In genomic region chr4:119025440-119025839, GRCh38 we compare ENCODE assay signal across 9 cellular contexts.
DNase-seq lines count a peak whose midpoint lies in the region; TF ChIP-seq lines count a peak whose summit lies in the region.
"Had no signal": no experiment of that assay in that cellular context is flagged by ENCODE, and none has a peak within 500 bp of the region (broad histone marks: within the 10 kb centered on the region; RNA-seq: fewer than 3 reads in every experiment).

No MANE protein-coding gene starts in this region.

- no peaks in the 10 kb centered on the region for H3K79me1 ChIP-seq in mesendoderm (ENCODE audit: low read length)

- intact Hi-C loops in vagina (cut with DNase I): no loop called here
- intact Hi-C loops in testis (cut with DNase I; ENCODE audit: low total_unique reads): no loop called here

- TF ChIP-seq POLR2A in vagina (IDR thresholded peaks at IDR 0.05): no peak
- TF ChIP-seq POLR2A in testis (IDR thresholded peaks at IDR 0.05): no peak

- no peak overlapping the region for H2BK120ac ChIP-seq in mesendoderm (ENCODE audit: low read depth, low read length)

- H3K4ac ChIP-seq in mesendoderm (ENCODE audit: low read depth, low read length): no peak overlapping the region

- H4K8ac ChIP-seq in mesendoderm (ENCODE audit: low read depth, low read length): no peak overlapping the region

- H3K27me3 ChIP-seq in mesendoderm (ENCODE audit: insufficient read depth, low read length, poor library complexity): no peaks in the 10 kb centered on the region
- H3K27me3 ChIP-seq in vagina: no peaks in the 10 kb centered on the region
- H3K27me3 ChIP-seq in testis: no peaks in the 10 kb centered on the region

- H2BK5ac ChIP-seq in mesendoderm (ENCODE audit: low read length): no peak overlapping the region

- H3K79me2 ChIP-seq in mesendoderm (ENCODE audit: control insufficient read depth, insufficient read depth, low read length): no peaks in the 10 kb centered on the region

- H3K27ac ChIP-seq in mesendoderm (ENCODE audit: low read depth, low read length) (no peak overlapping the region), vagina (peak overlapping the region; percentile 93), testis (peak overlapping the region in 1 of 2 donors; percentile 78)
- H3K27ac ChIP-seq: KMS-11 had no signal

- WGBS in mesendoderm (ENCODE audit: extremely low coverage, insufficient coverage, low lambda C conversion rate): no CpG with 5 or more reads among the region's 3 CpGs
- 53 to 61% methylated on average over 3 of the region's 3 CpGs for WGBS in testis, 2 donors

- no peak overlapping the region for H3K23ac ChIP-seq in mesendoderm (ENCODE audit: low read length)

- H3K4me3 ChIP-seq in cardiac fibroblast (replicated peaks in 1 of 2; ENCODE audit: low read depth in 2 of 2, low read length in 2 of 2) (peak overlapping the region in 1 of 2 donors; percentile 16), mesendoderm (ENCODE audit: low read length) (no peak overlapping the region), vagina (no peak overlapping the region), testis (no peak overlapping the region)

- H3K56ac ChIP-seq in mesendoderm (ENCODE audit: low read length): no peak overlapping the region

- no peak overlapping the region for H3K9ac ChIP-seq in mesendoderm (ENCODE audit: low read length)
- H3K9ac ChIP-seq: KMS-11 had no signal

- no peaks in the 10 kb centered on the region for H3K36me3 ChIP-seq in mesendoderm (ENCODE audit: control insufficient read depth, insufficient read depth, low read length)
- peaks cover 0 to 6% of the 10 kb centered on the region in 2 donors for H3K36me3 ChIP-seq in vagina
- H3K36me3 ChIP-seq in testis (ENCODE audit: low read depth, missing control alignments): no peaks in the 10 kb centered on the region

- no peaks in the 10 kb centered on the region for H3K4me1 ChIP-seq in mesendoderm (ENCODE audit: control insufficient read depth, low read depth, low read length)
- H3K4me1 ChIP-seq in vagina: peaks cover 36% of the 10 kb centered on the region
- no peaks in the 10 kb centered on the region for H3K4me1 ChIP-seq in testis

- TF ChIP-seq CTCF in cardiac fibroblast (IDR thresholded peaks at IDR 0.05; ENCODE audit: low read depth, low read length): no peak
- TF ChIP-seq CTCF in vagina (IDR thresholded peaks at IDR 0.05): no peak
- TF ChIP-seq CTCF in testis (IDR thresholded peaks at IDR 0.05): no peak

- H3K9me3 ChIP-seq in vagina (no peaks in the 10 kb centered on the region), testis (no peaks in the 10 kb centered on the region)

- no peak overlapping the region for H3K4me2 ChIP-seq in mesendoderm (ENCODE audit: low read length)
- H3K4me2 ChIP-seq: KMS-11 had no signal

- H2AK5ac ChIP-seq in mesendoderm (ENCODE audit: low read length): no peak overlapping the region

- H4K5ac ChIP-seq in mesendoderm (ENCODE audit: low read length): no peak overlapping the region

- DNase-seq in SKM-1 treated with dmso at 0.1 percent for 144 hours (lab: John Stamatoyannopoulos, UW; ENCODE audit: unreplicated experiment) (peak; percentile 21), SKM-1 (lab: John Stamatoyannopoulos, UW; ENCODE audit: unreplicated experiment) (no peak), cardiac fibroblast (ENCODE audit: low read depth in 2 of 2) (peak; percentile 61 to 85), mesendoderm (peak; percentile 33), vagina (ENCODE audit: extremely low spot score in 2 of 2) (no peak), testis (no peak), NCI-H2227 treated with DMSO at 0.1 percent for 48 hours (lab: John Stamatoyannopoulos, UW) (no peak)
- no peak for DNase-seq in stimulated activated CD4-positive, alpha-beta T cell treated with anti-CD3 and anti-CD28 coated beads, Interleukin-4, amount 100 ng/mL, for 1 hour

- H3K18ac ChIP-seq in mesendoderm (ENCODE audit: low read length): no peak overlapping the region

- no peak overlapping the region for H2BK15ac ChIP-seq in mesendoderm (replicated peaks; ENCODE audit: low read depth)

Comparison
In these comparisons a context has a peak if more than half of its experiments do, and no peak if none do; other contexts are left out.
1. DNase-seq: peak in SKM-1 treated with dmso at 0.1 percent for 144 hours (single experiment), cardiac fibroblast (2 of 2) and mesendoderm (single experiment); none in SKM-1 (single experiment), vagina (0 of 2), testis (single experiment), stimulated activated CD4-positive, alpha-beta T cell treated with anti-CD3 and anti-CD28 coated beads, Interleukin-4, amount 100 ng/mL, for 1 hour (single experiment) and NCI-H2227 treated with DMSO at 0.1 percent for 48 hours (single experiment).